18 cellular contexts compared by ENCODE assay signal in the genomic region with DNA sequence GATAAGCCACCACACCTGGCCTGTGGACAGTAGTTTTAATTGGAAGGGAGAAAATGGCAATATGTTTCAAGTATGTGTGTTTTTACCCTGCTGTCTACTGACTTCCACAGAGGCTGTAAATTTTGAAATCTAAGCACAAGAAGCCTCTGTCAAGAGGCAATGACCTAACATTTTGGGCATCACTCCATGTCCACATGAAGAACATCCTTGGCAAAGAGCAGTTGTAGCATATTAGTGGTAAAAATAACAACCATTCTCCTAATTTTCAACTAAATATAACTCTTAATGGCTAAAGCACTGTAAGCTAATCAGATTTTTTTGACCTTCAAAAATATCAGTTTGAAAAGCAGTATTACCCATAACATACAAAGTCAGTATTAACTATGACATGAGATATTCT.
DNase-seq lines count a peak whose midpoint lies in the region; ATAC-seq and TF ChIP-seq lines count a peak whose summit lies in the region.
"Had no signal": no experiment of that assay in that cellular context is flagged by ENCODE, and none has a peak within 500 bp of the region (broad histone marks: within the 10 kb centered on the region; RNA-seq: fewer than 3 reads in every experiment).

No MANE protein-coding gene starts in this region.

- ATAC-seq in left ventricle myocardium superior (peak; percentile 89), gastrocnemius medialis (peak; percentile 76 to 80), HG03521 (IDR thresholded peaks at IDR 0.05; ENCODE audit: unreplicated experiment) (no peak)
- ATAC-seq: stimulated activated naive CD8-positive, alpha-beta T cell treated with anti-CD3 and anti-CD28 coated beads, Interleukin-15, Interleukin-2, amounts not matched to agents 100 U/mL and 50 U/mL, for 24 hours had no signal

- H3K27me3 ChIP-seq in gastrocnemius medialis (no peaks in the 10 kb centered on the region), transverse colon (no peaks in the 10 kb centered on the region)
- H3K27me3 ChIP-seq: tibial nerve had no signal

- in situ Hi-C loops in gastrocnemius medialis (cut with MboI; ENCODE audit: low sequenced_read_pairs in 4 of 4) (no loop called here), transverse colon (cut with MboI; ENCODE audit: low pct_ligation_motif_present in 1 of 4, low pct_unique_long_range_greater_than_20kb in 1 of 4, low sequenced_read_pairs in 3 of 4) (no loop called here)

- intact Hi-C loops in left ventricle myocardium superior (cut with micrococcal nuclease) (no loop called here), gastrocnemius medialis (cut with DNase I; ENCODE audit: low total_unique reads) (no loop called here), transverse colon (cut with DNase I; ENCODE audit: low total_unique reads) (no loop called here)

- DNase-seq in EH (ENCODE audit: low read depth) (peak; percentile 18), cerebellar cortex (ENCODE audit: low spot score) (peak; percentile 12), left ventricle myocardium superior (no peak), gastrocnemius medialis (peak in 1 of 2 donors; percentile 59), NOMO-1 (lab: John Stamatoyannopoulos, UW; ENCODE audit: unreplicated experiment in 2 of 2) (no peak), transverse colon (no peak)
- DNase-seq: activated effector memory CD4-positive, alpha-beta T cell treated with Interleukin-2 at 50 U/mL for 16 hours; activated naive CD8-positive, alpha-beta T cell treated with anti-CD3 and anti-CD28 coated beads for 36 hours; central memory CD4-positive, alpha-beta T cell; COR-L47; DMS79; NCI-H1417 treated with DMSO at 0.1 percent for 48 hours; NCI-H345; stimulated activated naive CD8-positive, alpha-beta T cell treated with anti-CD3 and anti-CD28 coated beads, Interleukin-15, Interleukin-2, amounts not matched to agents 100 U/mL and 50 U/mL, for 24 hours had no signal

- TF ChIP-seq POLR2A in gastrocnemius medialis (IDR thresholded peaks at IDR 0.05) (no peak), transverse colon (IDR thresholded peaks at IDR 0.05) (no peak)

- no peaks in the 10 kb centered on the region for H3K9me3 ChIP-seq in gastrocnemius medialis
- no peaks in the 10 kb centered on the region for H3K9me3 ChIP-seq in transverse colon
- H3K9me3 ChIP-seq: prostate gland, tibial nerve had no signal

- H3K27ac ChIP-seq in gastrocnemius medialis (peak overlapping the region in 2 of 4 donors; percentile 37 to 76), transverse colon (no peak overlapping the region)
- H3K27ac ChIP-seq: prostate gland, RWPE1 had no signal

- H3K36me3 ChIP-seq in gastrocnemius medialis (no peaks in the 10 kb centered on the region), transverse colon (no peaks in the 10 kb centered on the region)
- H3K36me3 ChIP-seq: prostate gland, tibial nerve had no signal

- H3K4me3 ChIP-seq in gastrocnemius medialis (no peak overlapping the region), transverse colon (no peak overlapping the region)
- H3K4me3 ChIP-seq: prostate gland, tibial nerve had no signal

- TF ChIP-seq CTCF in gastrocnemius medialis (IDR thresholded peaks at IDR 0.05 in 4 of 5, conservative IDR thresholded peaks at IDR 0.05 in 1 of 5) (no peak), transverse colon (IDR thresholded peaks at IDR 0.05) (no peak)

- peaks cover 22 to 35% of the 10 kb centered on the region in 2 donors for H3K4me1 ChIP-seq in gastrocnemius medialis
- H3K4me1 ChIP-seq in transverse colon, result no peaks in the 10 kb centered on the region
- H3K4me1 ChIP-seq: prostate gland had no signal

- TF ChIP-seq EP300 in transverse colon (IDR thresholded peaks at IDR 0.05; ENCODE audit: low read depth), result no peak

Comparison
In these comparisons a context has a peak if more than half of its experiments do, and no peak if none do; other contexts are left out.
1. DNase-seq: peak in EH (single experiment) and cerebellar cortex (single experiment); none in left ventricle myocardium superior (single experiment), NOMO-1 (0 of 2) and transverse colon (single experiment).